1 cellular context compared by ENCODE assay signal in the genomic region with DNA sequence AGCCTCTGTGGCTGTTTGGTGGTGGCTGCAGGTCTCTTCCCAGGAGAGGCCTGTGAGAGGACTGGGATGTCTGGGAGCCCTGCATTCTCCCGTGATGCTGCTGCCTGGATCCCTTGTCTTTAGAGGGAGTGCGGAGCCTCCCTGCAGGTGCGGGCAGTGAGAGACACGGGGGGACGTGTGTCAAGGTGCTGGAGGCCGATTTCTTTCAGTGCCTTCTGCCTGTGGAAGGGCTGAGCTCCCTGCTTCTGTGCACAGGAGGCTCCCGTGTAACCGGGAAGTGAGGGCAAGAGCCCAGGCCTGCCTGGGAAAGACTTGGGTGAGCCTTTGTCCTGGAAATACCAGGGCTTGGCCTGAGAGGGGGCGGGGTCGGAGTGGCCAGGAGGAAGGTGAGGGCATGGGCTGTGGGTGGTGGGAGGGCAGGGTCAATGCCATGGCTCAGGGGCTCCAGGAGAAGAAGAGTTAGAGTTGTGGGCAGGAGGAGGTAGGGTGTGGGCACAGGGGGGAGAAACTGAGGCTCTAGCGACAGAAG.
TF ChIP-seq lines count a peak whose summit lies in the region.

No MANE protein-coding gene starts in this region.

TF ChIP-seq in WTC11, 78 proteins besides CTCF, POLR2A, EP300 and RAD21 (continued from another document):
- TF ChIP-seq, protein P1, sequence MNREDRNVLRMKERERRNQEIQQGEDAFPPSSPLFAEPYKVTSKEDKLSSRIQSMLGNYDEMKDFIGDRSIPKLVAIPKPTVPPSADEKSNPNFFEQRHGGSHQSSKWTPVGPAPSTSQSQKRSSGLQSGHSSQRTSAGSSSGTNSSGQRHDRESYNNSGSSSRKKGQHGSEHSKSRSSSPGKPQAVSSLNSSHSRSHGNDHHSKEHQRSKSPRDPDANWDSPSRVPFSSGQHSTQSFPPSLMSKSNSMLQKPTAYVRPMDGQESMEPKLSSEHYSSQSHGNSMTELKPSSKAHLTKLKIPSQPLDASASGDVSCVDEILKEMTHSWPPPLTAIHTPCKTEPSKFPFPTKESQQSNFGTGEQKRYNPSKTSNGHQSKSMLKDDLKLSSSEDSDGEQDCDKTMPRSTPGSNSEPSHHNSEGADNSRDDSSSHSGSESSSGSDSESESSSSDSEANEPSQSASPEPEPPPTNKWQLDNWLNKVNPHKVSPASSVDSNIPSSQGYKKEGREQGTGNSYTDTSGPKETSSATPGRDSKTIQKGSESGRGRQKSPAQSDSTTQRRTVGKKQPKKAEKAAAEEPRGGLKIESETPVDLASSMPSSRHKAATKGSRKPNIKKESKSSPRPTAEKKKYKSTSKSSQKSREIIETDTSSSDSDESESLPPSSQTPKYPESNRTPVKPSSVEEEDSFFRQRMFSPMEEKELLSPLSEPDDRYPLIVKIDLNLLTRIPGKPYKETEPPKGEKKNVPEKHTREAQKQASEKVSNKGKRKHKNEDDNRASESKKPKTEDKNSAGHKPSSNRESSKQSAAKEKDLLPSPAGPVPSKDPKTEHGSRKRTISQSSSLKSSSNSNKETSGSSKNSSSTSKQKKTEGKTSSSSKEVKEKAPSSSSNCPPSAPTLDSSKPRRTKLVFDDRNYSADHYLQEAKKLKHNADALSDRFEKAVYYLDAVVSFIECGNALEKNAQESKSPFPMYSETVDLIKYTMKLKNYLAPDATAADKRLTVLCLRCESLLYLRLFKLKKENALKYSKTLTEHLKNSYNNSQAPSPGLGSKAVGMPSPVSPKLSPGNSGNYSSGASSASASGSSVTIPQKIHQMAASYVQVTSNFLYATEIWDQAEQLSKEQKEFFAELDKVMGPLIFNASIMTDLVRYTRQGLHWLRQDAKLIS (CRISPR knock-in tag; IDR thresholded peaks at IDR 0.05; ENCODE audit: borderline replicate concordance): no peak
- TF ChIP-seq ETV6 (CRISPR knock-in tag; IDR thresholded peaks at IDR 0.05): no peak
- TF ChIP-seq NR1H2 (CRISPR knock-in tag; IDR thresholded peaks at IDR 0.05): no peak
- no peak for TF ChIP-seq TP53 (CRISPR knock-in tag; IDR thresholded peaks at IDR 0.05)
- TF ChIP-seq MXD4 (CRISPR knock-in tag; IDR thresholded peaks at IDR 0.05; ENCODE audit: borderline replicate concordance): no peak
- no peak for TF ChIP-seq NR2C2 (CRISPR knock-in tag; IDR thresholded peaks at IDR 0.05)
- TF ChIP-seq, protein P2, sequence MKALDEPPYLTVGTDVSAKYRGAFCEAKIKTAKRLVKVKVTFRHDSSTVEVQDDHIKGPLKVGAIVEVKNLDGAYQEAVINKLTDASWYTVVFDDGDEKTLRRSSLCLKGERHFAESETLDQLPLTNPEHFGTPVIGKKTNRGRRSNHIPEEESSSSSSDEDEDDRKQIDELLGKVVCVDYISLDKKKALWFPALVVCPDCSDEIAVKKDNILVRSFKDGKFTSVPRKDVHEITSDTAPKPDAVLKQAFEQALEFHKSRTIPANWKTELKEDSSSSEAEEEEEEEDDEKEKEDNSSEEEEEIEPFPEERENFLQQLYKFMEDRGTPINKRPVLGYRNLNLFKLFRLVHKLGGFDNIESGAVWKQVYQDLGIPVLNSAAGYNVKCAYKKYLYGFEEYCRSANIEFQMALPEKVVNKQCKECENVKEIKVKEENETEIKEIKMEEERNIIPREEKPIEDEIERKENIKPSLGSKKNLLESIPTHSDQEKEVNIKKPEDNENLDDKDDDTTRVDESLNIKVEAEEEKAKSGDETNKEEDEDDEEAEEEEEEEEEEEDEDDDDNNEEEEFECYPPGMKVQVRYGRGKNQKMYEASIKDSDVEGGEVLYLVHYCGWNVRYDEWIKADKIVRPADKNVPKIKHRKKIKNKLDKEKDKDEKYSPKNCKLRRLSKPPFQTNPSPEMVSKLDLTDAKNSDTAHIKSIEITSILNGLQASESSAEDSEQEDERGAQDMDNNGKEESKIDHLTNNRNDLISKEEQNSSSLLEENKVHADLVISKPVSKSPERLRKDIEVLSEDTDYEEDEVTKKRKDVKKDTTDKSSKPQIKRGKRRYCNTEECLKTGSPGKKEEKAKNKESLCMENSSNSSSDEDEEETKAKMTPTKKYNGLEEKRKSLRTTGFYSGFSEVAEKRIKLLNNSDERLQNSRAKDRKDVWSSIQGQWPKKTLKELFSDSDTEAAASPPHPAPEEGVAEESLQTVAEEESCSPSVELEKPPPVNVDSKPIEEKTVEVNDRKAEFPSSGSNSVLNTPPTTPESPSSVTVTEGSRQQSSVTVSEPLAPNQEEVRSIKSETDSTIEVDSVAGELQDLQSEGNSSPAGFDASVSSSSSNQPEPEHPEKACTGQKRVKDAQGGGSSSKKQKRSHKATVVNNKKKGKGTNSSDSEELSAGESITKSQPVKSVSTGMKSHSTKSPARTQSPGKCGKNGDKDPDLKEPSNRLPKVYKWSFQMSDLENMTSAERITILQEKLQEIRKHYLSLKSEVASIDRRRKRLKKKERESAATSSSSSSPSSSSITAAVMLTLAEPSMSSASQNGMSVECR (CRISPR knock-in tag; IDR thresholded peaks at IDR 0.05; ENCODE audit: borderline replicate concordance): no peak
- no peak for TF ChIP-seq SMAD4 (CRISPR knock-in tag; IDR thresholded peaks at IDR 0.05)
- TF ChIP-seq ESRRA (CRISPR knock-in tag; IDR thresholded peaks at IDR 0.05; ENCODE audit: borderline replicate concordance): no peak
- no peak for TF ChIP-seq ZNF232 (CRISPR knock-in tag; IDR thresholded peaks at IDR 0.05)
- TF ChIP-seq FOXJ3 (CRISPR knock-in tag; IDR thresholded peaks at IDR 0.05; ENCODE audit: borderline replicate concordance): no peak
- TF ChIP-seq TEAD4 (CRISPR knock-in tag; IDR thresholded peaks at IDR 0.05): no peak
